ENCODE assay signal across 16 cellular contexts in genomic region chr19:43354305-43354627, GRCh38. TPM values are rescaled to one million over a fixed set of nuclear protein-coding genes. Genes with fewer than 3 reads are reported as not detected.
DNase-seq lines count a peak whose midpoint lies in the region; ATAC-seq and TF ChIP-seq lines count a peak whose summit lies in the region.
"Had no signal": no experiment of that assay in that cellular context is flagged by ENCODE, and none has a peak within 500 bp of the region (broad histone marks: within the 10 kb centered on the region; RNA-seq: fewer than 3 reads in every experiment).

No MANE protein-coding gene starts in this region.

- H3K9ac ChIP-seq in HUES64 (ENCODE audit: low read depth, low read length) (0 out of 2 replicates have a peak overlapping the region, but pooled peaks have one; percentile 29), colonic mucosa (ENCODE audit: low read depth in 2 of 2, low read length in 2 of 2) (no peak overlapping the region)

- H3K27ac ChIP-seq in HUES64 (ENCODE audit: low read depth, low read length) (no peak overlapping the region), colonic mucosa (no peak overlapping the region), right atrium auricular region (no peak overlapping the region)
- H3K27ac ChIP-seq: adrenal gland had no signal

- H3K36me3 ChIP-seq in HUES64 (ENCODE audit: insufficient read depth, low read length) (no peaks in the 10 kb centered on the region), colonic mucosa (no peaks in the 10 kb centered on the region), right atrium auricular region (no peaks in the 10 kb centered on the region)
- H3K36me3 ChIP-seq: adrenal gland had no signal

- H3K4me3 ChIP-seq in HUES64 (ENCODE audit: low read length) (peak overlapping the region; percentile 84), colonic mucosa (peak overlapping the region; percentile 30), retinal pigment epithelial cell (ENCODE audit: low read length) (peak overlapping the region; percentile 41), right atrium auricular region (no peak overlapping the region)
- H3K4me3 ChIP-seq: adrenal gland had no signal

- peak; percentile 21 for ATAC-seq in left colon
- ATAC-seq in HG02571 (IDR thresholded peaks at IDR 0.05; ENCODE audit: unreplicated experiment), result no peak
- ATAC-seq: activated CD4-positive, CD25-positive, alpha-beta regulatory T cell treated with anti-CD3 and anti-CD28 coated beads, Interleukin-2, amount 50 U/mL, for 24 hours had no signal

- H3K4me1 ChIP-seq in HUES64 (ENCODE audit: insufficient read depth, low read length), result no peaks in the 10 kb centered on the region
- peaks cover 3% of the 10 kb centered on the region for H3K4me1 ChIP-seq in colonic mucosa
- H3K4me1 ChIP-seq in right atrium auricular region, result peaks cover 0 to 8% of the 10 kb centered on the region in 2 donors
- H3K4me1 ChIP-seq: adrenal gland had no signal

- H3K27me3 ChIP-seq in HUES64 (ENCODE audit: insufficient read depth, low read length), result peaks cover 9% of the 10 kb centered on the region
- H3K27me3 ChIP-seq in colonic mucosa, result no peaks in the 10 kb centered on the region
- peaks cover 0 to 5% of the 10 kb centered on the region in 2 donors for H3K27me3 ChIP-seq in right atrium auricular region

- H3K9me3 ChIP-seq in HUES64 (ENCODE audit: insufficient read depth, low read depth, low read length) (no peaks in the 10 kb centered on the region), colonic mucosa (no peaks in the 10 kb centered on the region), right atrium auricular region (peaks cover 0 to 7% of the 10 kb centered on the region in 2 donors)
- H3K9me3 ChIP-seq: adrenal gland had no signal

- intact Hi-C loops in colonic mucosa (cut with DNase I) (no loop called here), left colon (cut with DNase I, micrococcal nuclease) (no loop called here)

- no peak for TF ChIP-seq CTCF in colonic mucosa (IDR thresholded peaks at IDR 0.05)
- no peak for TF ChIP-seq CTCF in retinal pigment epithelial cell (conservative IDR thresholded peaks at IDR 0.05; ENCODE audit: low read depth, low read length)
- TF ChIP-seq CTCF in right atrium auricular region (IDR thresholded peaks at IDR 0.05), result no peak

- 1% methylated on average over 19 of the region's 19 CpGs for WGBS in HUES64

- DNase-seq in colonic mucosa, result no peak
- peak; percentile 56 to 64 for DNase-seq in left colon
- no peak for DNase-seq in retinal pigment epithelial cell (ENCODE audit: low read depth)
- DNase-seq in stimulated activated CD8-positive, alpha-beta memory T cell treated with anti-CD3 and anti-CD28 coated beads, Interleukin-4, amount 100 ng/mL, for 48 hours, result no peak
- no peak for DNase-seq in NCI-H446 (lab: John Stamatoyannopoulos, UW)
- no peak for DNase-seq in right atrium auricular region (ENCODE audit: low spot score)
- DNase-seq: adrenal gland; MV-4-11; NCI-H2081 treated with DMSO at 0.1 percent for 48 hours; NCI-H526 treated with DMSO at 0.1 percent for 48 hours; occipital lobe; stimulated activated CD4-positive, alpha-beta T cell treated with anti-CD3 and anti-CD28 coated beads, Interleukin-4, amount 100 ng/mL, for 1 hour had no signal

RNA-seq across cellular contexts. Expression of gene CD177, which starts 0.8 kb away (rescaled TPM):
- polyA plus RNA-seq in HUES64 (2013, experiment 1 of 2), result 1.4 TPM
- polyA plus RNA-seq in HUES64 (2013, experiment 2 of 2), result 1.6 TPM
- 100 to 1,000 TPM in 1 of 2 donors, 10 to 100 TPM in 1; 97.4 to 320 TPM for total RNA-seq in colonic mucosa
- 100 to 1,000 TPM; 376 to 475 TPM for total RNA-seq in left colon
- 1 to 10 TPM in 1 of 2 donors, under 1 TPM in 1; 0.93 to 2.9 TPM for total RNA-seq in right atrium auricular region
- total RNA-seq: activated T-helper 2 cell treated with anti-CD3 and anti-CD28 coated beads, Interferon-gamma antibody, Interleukin-2, Interleukin-4, amounts not matched to agents 10 μg/mL and 5 μg/mL and 100 μg/mL, durations not matched to agents 14 hours and 24 hours and 36 hours had no signal

Comparison
In these comparisons a context has a peak if more than half of its experiments do, and no peak if none do; other contexts are left out.
1. H3K4me3 ChIP-seq: peak in HUES64 (single experiment), colonic mucosa (single experiment) and retinal pigment epithelial cell (single experiment); none in right atrium auricular region (0 of 2).
2. DNase-seq: peak in left colon (2 of 2); none in colonic mucosa (single experiment), retinal pigment epithelial cell (single experiment), stimulated activated CD8-positive, alpha-beta memory T cell treated with anti-CD3 and anti-CD28 coated beads, Interleukin-4, amount 100 ng/mL, for 48 hours (single experiment), NCI-H446 (0 of 2) and right atrium auricular region (single experiment).
3. RNA of gene CD177, which starts 0.8 kb away (total RNA-seq): 376 to 475 TPM in left colon and 97.4 to 320 TPM in colonic mucosa; 0.93 to 2.9 TPM in right atrium auricular region; every median in the first group is over 10 times any median in the second.